Comparison of ENCODE assay signal across 18 cellular contexts in the genomic region with DNA sequence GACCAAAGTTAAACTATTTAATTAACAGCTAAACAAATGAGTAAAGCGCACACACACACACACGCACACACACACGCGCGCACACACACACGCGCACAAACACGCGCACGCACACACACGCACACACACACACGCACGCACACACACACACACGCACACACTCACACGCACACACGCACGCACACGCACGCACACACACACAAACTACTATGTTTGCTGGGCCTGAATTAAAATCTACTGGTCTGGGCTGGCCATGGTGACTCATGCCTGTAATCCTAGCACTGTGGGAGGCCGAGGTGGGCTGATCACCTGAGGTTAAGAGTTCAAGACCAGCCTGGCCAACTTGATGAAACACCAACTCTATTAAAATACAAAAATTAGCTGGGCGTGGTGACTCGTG. TPM values are rescaled to one million over a fixed set of nuclear protein-coding genes. Genes with fewer than 3 reads are reported as not detected.
DNase-seq lines count a peak whose midpoint lies in the region; ATAC-seq lines count a peak whose summit lies in the region.
"Had no signal": no experiment of that assay in that cellular context is flagged by ENCODE, and none has a peak within 500 bp of the region (broad histone marks: within the 10 kb centered on the region; RNA-seq: fewer than 3 reads in every experiment).

No MANE protein-coding gene starts in this region.

- no peak for ATAC-seq in T-helper 17 cell
- no peak for ATAC-seq in GM21529 (IDR thresholded peaks at IDR 0.05; ENCODE audit: unreplicated experiment)
- ATAC-seq: A549 had no signal

- peak overlapping the region; percentile 28 for H3K4me3 Mint-ChIP-seq in T-helper 17 cell
- H3K4me3 Mint-ChIP-seq: CD4-positive, alpha-beta memory T cell; HFFc6 had no signal

- no peak overlapping the region for H3K27ac Mint-ChIP-seq in T-helper 17 cell
- H3K27ac Mint-ChIP-seq: HFFc6 had no signal

- no peaks in the 10 kb centered on the region for H3K36me3 Mint-ChIP-seq in T-helper 17 cell (ENCODE audit: low read depth)
- H3K36me3 Mint-ChIP-seq: CD4-positive, alpha-beta memory T cell had no signal

- DNase-seq in Daoy (ENCODE audit: low read depth) = peak; percentile 40
- peak; percentile 9 for DNase-seq in LHCN-M2 (ENCODE audit: low read depth)
- no peak for DNase-seq in T-helper 17 cell
- peak; percentile 5 for DNase-seq in posterior vena cava (ENCODE audit: low spot score)
- no peak for DNase-seq in SHP77 (lab: John Stamatoyannopoulos, UW)
- DNase-seq in NCI-H748 treated with DMSO at 0.1 percent for 48 hours (lab: John Stamatoyannopoulos, UW) = no peak
- DNase-seq: AML-193; CD4-positive, alpha-beta memory T cell; DMS153; DMS79 treated with DMSO at 0.1 percent for 48 hours; EL; GM23248; HFFc6; IMR-90; KBM-7 had no signal

- H3K4me1 Mint-ChIP-seq in T-helper 17 cell = peaks cover 19% of the 10 kb centered on the region

- H3K27me3 Mint-ChIP-seq in T-helper 17 cell = peaks cover 13% of the 10 kb centered on the region

- H3K9me3 ChIP-seq in T-helper 17 cell (ENCODE audit: control insufficient read depth, low read length, poor library complexity, severe bottlenecking) = no peaks in the 10 kb centered on the region
- H3K9me3 ChIP-seq: A549, HAP-1 had no signal

- intact Hi-C loops in posterior vena cava (cut with DNase I) = no loop called here

RNA-seq across cellular contexts. Expression of a gene that starts 37.4 kb away (rescaled TPM):
- total RNA-seq in Daoy (2014; rRNA removed; shearing (Covaris generic)) = 45.7 and 48.3 TPM in 2 replicates
- total RNA-seq in LHCN-M2 (2014; rRNA removed) (35.8 and 41.5 TPM in 2 replicates), T-helper 17 cell (10 to 100 TPM; 38.2 to 39.3 TPM), posterior vena cava (10 to 100 TPM; 24.6 TPM)
- 33.6 TPM for polyA plus RNA-seq in LHCN-M2 (2012)

RNA-seq across cellular contexts. Expression of a gene that starts 46.3 kb away (rescaled TPM):
- total RNA-seq in Daoy (2014; rRNA removed; shearing (Covaris generic)) = 76.0 and 105 TPM in 2 replicates
- total RNA-seq in LHCN-M2 (2014; rRNA removed) (69.0 and 97.2 TPM in 2 replicates), T-helper 17 cell (10 to 100 TPM; 55.3 to 69.5 TPM), posterior vena cava (10 to 100 TPM; 65.1 to 76.4 TPM)
- polyA plus RNA-seq in LHCN-M2 (2012) = 83.0 TPM

Comparison
In these comparisons a context has a peak if more than half of its experiments do, and no peak if none do; other contexts are left out.
1. DNase-seq: peak in Daoy (single experiment), LHCN-M2 (single experiment) and posterior vena cava (single experiment); none in T-helper 17 cell (0 of 3), SHP77 (0 of 2) and NCI-H748 treated with DMSO at 0.1 percent for 48 hours (single experiment).